Comparison of ENCODE assay signal across 1 cellular context in the genomic region with DNA sequence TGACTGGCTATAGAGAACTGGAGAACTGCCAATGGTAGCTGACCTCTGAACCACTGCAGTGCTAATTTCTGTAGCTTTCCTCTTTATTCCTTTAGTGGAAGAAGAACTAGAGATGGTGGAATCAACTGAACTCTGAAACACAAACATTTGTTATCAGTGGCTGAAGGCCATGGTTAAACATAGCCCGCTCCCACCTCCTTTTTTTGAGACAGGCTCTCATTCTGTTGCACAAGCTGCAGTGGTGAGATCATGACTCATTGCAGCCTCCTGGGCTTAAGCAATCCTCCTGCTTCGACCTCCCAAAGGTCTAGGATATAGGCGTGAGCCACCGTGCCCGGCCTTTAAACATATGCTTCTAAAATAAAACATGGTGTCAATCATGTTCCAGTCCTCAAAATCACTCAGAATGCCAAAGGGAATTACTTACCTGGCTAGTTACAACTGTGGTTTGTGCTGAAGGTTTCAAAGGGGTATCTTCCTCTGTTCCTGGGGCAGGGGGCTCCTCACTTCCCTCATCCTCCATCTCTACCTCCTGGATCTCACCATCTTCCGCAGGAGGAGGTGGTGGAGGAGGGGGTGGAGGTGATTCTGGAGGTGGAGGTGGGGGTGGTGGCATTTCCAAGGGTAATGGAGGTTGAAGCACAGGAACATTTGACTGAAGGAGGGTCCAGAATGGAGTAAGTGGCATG.
TF ChIP-seq lines count a peak whose summit lies in the region.

No MANE protein-coding gene starts in this region.

TF ChIP-seq in HepG2, 621 proteins besides CTCF, POLR2A, EP300 and RAD21 (continued from another document and continues in another):
- TF ChIP-seq KIAA2018 (CRISPR knock-in tag; IDR thresholded peaks at IDR 0.05; ENCODE audit: borderline replicate concordance) = no peak
- TF ChIP-seq DMAP1 (CRISPR knock-in tag; IDR thresholded peaks at IDR 0.05) = no peak; the same call in 1 of the 2 replicates
- TF ChIP-seq TCF7L2 (IDR thresholded peaks at IDR 0.05; ENCODE audit: low read depth, low read length) = no peak
- TF ChIP-seq HMGXB3 (CRISPR knock-in tag; IDR thresholded peaks at IDR 0.05; ENCODE audit: borderline replicate concordance) = peak; percentile 90; the same call in 1 of the 2 replicates
- no peak for TF ChIP-seq ZNF891 (CRISPR knock-in tag; IDR thresholded peaks at IDR 0.05)
- peak; percentile 84 for TF ChIP-seq ZNF350 (CRISPR knock-in tag; IDR thresholded peaks at IDR 0.05; ENCODE audit: borderline replicate concordance, low read depth)
- TF ChIP-seq ZNF451 (CRISPR knock-in tag; IDR thresholded peaks at IDR 0.05) = no peak
- TF ChIP-seq, protein P1, sequence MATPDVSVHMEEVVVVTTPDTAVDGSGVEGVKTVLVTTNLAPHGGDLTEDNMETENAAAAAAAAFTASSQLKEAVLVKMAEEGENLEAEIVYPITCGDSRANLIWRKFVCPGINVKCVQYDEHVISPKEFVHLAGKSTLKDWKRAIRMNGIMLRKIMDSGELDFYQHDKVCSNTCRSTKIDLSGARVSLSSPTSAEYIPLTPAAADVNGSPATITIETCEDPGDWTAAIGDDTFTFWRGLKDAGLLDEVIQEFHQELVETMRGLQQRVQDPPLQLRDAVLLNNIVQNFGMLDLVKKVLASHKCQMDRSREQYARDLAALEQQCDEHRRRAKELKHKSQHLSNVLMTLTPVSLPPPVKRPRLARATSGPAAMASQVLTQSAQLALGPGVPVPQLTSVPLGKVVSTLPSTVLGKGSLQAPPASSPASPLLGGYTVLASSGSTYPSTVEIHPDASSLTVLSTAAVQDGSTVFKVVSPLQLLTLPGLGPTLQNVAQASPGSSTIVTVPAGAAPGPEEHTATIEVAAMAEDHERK (CRISPR knock-in tag; IDR thresholded peaks at IDR 0.05; ENCODE audit: low read depth) = no peak
- no peak for TF ChIP-seq ARHGAP35 (CRISPR knock-in tag; IDR thresholded peaks at IDR 0.05; ENCODE audit: borderline replicate concordance)
- TF ChIP-seq RBM22 (optimal IDR thresholded peaks at IDR 0.05; ENCODE audit: low read length) = peak; percentile 51
- TF ChIP-seq NFATC3 (CRISPR knock-in tag; IDR thresholded peaks at IDR 0.05) = no peak
- no peak for TF ChIP-seq ZNF563 (CRISPR knock-in tag; IDR thresholded peaks at IDR 0.05)
- no peak for TF ChIP-seq POLR2AphosphoS5 (IDR thresholded peaks at IDR 0.05; ENCODE audit: low read depth, low read length)
- no peak for TF ChIP-seq BATF2 (CRISPR knock-in tag; IDR thresholded peaks at IDR 0.05)
- peak; percentile 54 for TF ChIP-seq KDM3A (CRISPR knock-in tag; IDR thresholded peaks at IDR 0.05; ENCODE audit: low read depth)
- TF ChIP-seq NR3C1 (CRISPR knock-in tag; IDR thresholded peaks at IDR 0.05) = no peak
- TF ChIP-seq ZNF766 (CRISPR knock-in tag; IDR thresholded peaks at IDR 0.05; ENCODE audit: borderline replicate concordance) = 0 out of 2 replicates have a peak, but pooled peaks have one; percentile 61
- TF ChIP-seq KDM5A (IDR thresholded peaks at IDR 0.05; ENCODE audit: borderline replicate concordance, low read length) = no peak
- TF ChIP-seq ZNF367 (CRISPR knock-in tag; IDR thresholded peaks at IDR 0.05; ENCODE audit: borderline replicate concordance) = 0 out of 2 replicates have a peak, but pooled peaks have one; percentile 49
- no peak for TF ChIP-seq MXD3 (CRISPR knock-in tag; IDR thresholded peaks at IDR 0.05)
- peak; percentile 92 for TF ChIP-seq ZNF331 (CRISPR knock-in tag; IDR thresholded peaks at IDR 0.05)
- TF ChIP-seq, protein P2, sequence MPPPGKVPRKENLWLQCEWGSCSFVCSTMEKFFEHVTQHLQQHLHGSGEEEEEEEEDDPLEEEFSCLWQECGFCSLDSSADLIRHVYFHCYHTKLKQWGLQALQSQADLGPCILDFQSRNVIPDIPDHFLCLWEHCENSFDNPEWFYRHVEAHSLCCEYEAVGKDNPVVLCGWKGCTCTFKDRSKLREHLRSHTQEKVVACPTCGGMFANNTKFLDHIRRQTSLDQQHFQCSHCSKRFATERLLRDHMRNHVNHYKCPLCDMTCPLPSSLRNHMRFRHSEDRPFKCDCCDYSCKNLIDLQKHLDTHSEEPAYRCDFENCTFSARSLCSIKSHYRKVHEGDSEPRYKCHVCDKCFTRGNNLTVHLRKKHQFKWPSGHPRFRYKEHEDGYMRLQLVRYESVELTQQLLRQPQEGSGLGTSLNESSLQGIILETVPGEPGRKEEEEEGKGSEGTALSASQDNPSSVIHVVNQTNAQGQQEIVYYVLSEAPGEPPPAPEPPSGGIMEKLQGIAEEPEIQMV (CRISPR knock-in tag; IDR thresholded peaks at IDR 0.05; ENCODE audit: low read depth) = no peak
- TF ChIP-seq NKX3-1 (CRISPR knock-in tag; IDR thresholded peaks at IDR 0.05) = peak; percentile 74; the same call in 1 of the 2 replicates
- TF ChIP-seq ZNF598 (CRISPR knock-in tag; IDR thresholded peaks at IDR 0.05; ENCODE audit: borderline replicate concordance) = no peak
- TF ChIP-seq MXI1 (IDR thresholded peaks at IDR 0.05; ENCODE audit: borderline replicate concordance, low read depth, low read length) = peak; percentile 52; the same call in 1 of the 3 replicates
- TF ChIP-seq ZNF572 (CRISPR knock-in tag; IDR thresholded peaks at IDR 0.05) = no peak
- TF ChIP-seq ZNF432 (CRISPR knock-in tag; IDR thresholded peaks at IDR 0.05; ENCODE audit: borderline replicate concordance) = no peak
- TF ChIP-seq JARID2 (CRISPR knock-in tag; IDR thresholded peaks at IDR 0.05; ENCODE audit: insufficient replicate concordance) = no peak
- TF ChIP-seq POGZ (CRISPR knock-in tag; IDR thresholded peaks at IDR 0.05) = peak; percentile 98
- TF ChIP-seq, protein P3, sequence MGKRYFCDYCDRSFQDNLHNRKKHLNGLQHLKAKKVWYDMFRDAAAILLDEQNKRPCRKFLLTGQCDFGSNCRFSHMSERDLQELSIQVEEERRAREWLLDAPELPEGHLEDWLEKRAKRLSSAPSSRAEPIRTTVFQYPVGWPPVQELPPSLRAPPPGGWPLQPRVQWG (CRISPR knock-in tag; IDR thresholded peaks at IDR 0.05; ENCODE audit: borderline replicate concordance, low read depth) = no peak
- peak; percentile 63; the same call in 1 of the 2 replicates for TF ChIP-seq ZBTB7B (CRISPR knock-in tag; IDR thresholded peaks at IDR 0.05)
- TF ChIP-seq IKZF4 (CRISPR knock-in tag; IDR thresholded peaks at IDR 0.05; ENCODE audit: borderline replicate concordance, low read depth, not compliant biosample characterization) = no peak
- TF ChIP-seq TMF1 (CRISPR knock-in tag; IDR thresholded peaks at IDR 0.05; ENCODE audit: low read depth) = no peak
- TF ChIP-seq SALL2 (CRISPR knock-in tag; IDR thresholded peaks at IDR 0.05) = peak; percentile 73; the same call in 1 of the 2 replicates
- TF ChIP-seq SMARCC2 (IDR thresholded peaks at IDR 0.05) = 0 out of 2 replicates have a peak, but pooled peaks have one; percentile 6
- 0 out of 2 replicates have a peak, but pooled peaks have one; percentile 36 for TF ChIP-seq PHF8 (CRISPR knock-in tag; IDR thresholded peaks at IDR 0.05)
- TF ChIP-seq BORCS8-MEF2B (CRISPR knock-in tag; IDR thresholded peaks at IDR 0.05) = peak; percentile 70; the same call in 1 of the 2 replicates
- peak; percentile 100 for TF ChIP-seq RCOR2 (CRISPR knock-in tag; IDR thresholded peaks at IDR 0.05)
- TF ChIP-seq ZNF543 (CRISPR knock-in tag; IDR thresholded peaks at IDR 0.05) = no peak
- TF ChIP-seq ZEB1 (IDR thresholded peaks at IDR 0.05; ENCODE audit: insufficient replicate concordance, low read depth) = peak; percentile 42
- TF ChIP-seq, protein P4, sequence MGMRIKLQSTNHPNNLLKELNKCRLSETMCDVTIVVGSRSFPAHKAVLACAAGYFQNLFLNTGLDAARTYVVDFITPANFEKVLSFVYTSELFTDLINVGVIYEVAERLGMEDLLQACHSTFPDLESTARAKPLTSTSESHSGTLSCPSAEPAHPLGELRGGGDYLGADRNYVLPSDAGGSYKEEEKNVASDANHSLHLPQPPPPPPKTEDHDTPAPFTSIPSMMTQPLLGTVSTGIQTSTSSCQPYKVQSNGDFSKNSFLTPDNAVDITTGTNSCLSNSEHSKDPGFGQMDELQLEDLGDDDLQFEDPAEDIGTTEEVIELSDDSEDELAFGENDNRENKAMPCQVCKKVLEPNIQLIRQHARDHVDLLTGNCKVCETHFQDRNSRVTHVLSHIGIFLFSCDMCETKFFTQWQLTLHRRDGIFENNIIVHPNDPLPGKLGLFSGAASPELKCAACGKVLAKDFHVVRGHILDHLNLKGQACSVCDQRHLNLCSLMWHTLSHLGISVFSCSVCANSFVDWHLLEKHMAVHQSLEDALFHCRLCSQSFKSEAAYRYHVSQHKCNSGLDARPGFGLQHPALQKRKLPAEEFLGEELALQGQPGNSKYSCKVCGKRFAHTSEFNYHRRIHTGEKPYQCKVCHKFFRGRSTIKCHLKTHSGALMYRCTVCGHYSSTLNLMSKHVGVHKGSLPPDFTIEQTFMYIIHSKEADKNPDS (CRISPR knock-in tag; IDR thresholded peaks at IDR 0.05) = peak; percentile 54; the same call in 1 of the 2 replicates
